ENCODE assay signal across 8 cellular contexts in the genomic region with DNA sequence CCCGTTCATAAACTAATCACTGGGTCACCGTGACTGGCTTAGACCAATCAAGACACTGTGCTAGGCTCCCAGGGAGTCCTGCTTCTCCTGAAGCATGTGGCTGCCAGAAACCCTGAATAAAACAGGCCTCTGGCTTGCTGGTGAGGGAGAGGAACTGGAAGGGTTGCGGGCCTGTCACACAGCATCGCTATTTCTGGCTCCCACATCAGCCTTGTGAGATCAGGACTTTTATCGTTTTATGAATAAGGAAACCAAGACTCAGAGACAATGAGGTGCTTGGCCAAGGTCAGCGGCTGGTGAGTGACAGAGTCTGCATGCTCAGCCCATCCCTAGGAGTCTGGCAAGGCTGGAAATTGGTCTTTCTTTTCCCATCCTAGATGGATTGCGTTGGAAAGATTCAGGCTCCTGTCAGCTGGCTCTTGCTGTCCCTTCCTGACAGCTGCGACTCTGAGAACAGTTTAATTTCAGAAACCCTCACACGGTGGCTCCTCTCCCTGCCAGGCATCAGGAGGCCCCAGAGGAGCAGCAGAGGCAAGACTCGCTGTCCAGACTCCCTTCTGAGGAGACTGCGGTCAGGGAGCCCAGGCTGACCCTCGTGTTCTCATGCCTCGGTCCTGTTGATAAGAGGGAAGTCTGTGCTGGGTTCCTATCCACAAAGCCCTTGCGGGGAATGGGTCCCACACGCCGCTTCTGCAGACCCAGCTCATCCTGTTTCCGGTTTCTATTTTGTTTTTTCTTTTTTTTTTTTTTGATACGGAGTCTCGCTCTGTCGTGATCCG.
DNase-seq lines count a peak whose midpoint lies in the region; ATAC-seq and TF ChIP-seq lines count a peak whose summit lies in the region.

No MANE protein-coding gene starts in this region.

- CTCF ChIA-PET in activated naive CD4-positive, alpha-beta T cell treated with anti-CD3 and anti-CD28 coated beads for 36 hours (lab: Charles Lee), result interaction anchor here (0.7 to 1.5 kb wide), 3 partner anchors 9 to 61 kb away, joined by 4 to 7 read pairs (median 5); no protein-coding TSS in a partner anchor

- peak overlapping the region; percentile 39 for H3K4me3 ChIP-seq in upper lobe of right lung

- peak overlapping the region; percentile 80 for H3K27ac Mint-ChIP-seq in activated naive CD4-positive, alpha-beta T cell treated with anti-CD3 and anti-CD28 coated beads for 36 hours

- H3K36me3 Mint-ChIP-seq in activated naive CD4-positive, alpha-beta T cell treated with anti-CD3 and anti-CD28 coated beads for 36 hours (ENCODE audit: low read depth), result no peaks in the 10 kb centered on the region
- no peaks in the 10 kb centered on the region for H3K36me3 Mint-ChIP-seq in activated T-cell treated with anti-CD3 and anti-CD28 coated beads, Interleukin-2, amount 50 U/mL, for 4 hours (ENCODE audit: insufficient read depth)

- no peaks in the 10 kb centered on the region for H3K9me3 ChIP-seq in upper lobe of right lung

- TF ChIP-seq CTCF in upper lobe of right lung (IDR thresholded peaks at IDR 0.05), result no peak

- DNase-seq in activated naive CD4-positive, alpha-beta T cell treated with anti-CD3 and anti-CD28 coated beads for 36 hours, result peak; percentile 70
- no peak for DNase-seq in activated naive CD4-positive, alpha-beta T cell (lab: John Stamatoyannopoulos, UW)
- DNase-seq in activated T-cell treated with anti-CD3 and anti-CD28 coated beads, Interleukin-2, amount 50 U/mL, for 4 hours, result no peak
- peak; percentile 51 to 55 for DNase-seq in left colon
- no peak for DNase-seq in upper lobe of right lung
- DNase-seq in NCI-H2196 treated with DMSO at 0.1 percent for 48 hours (lab: John Stamatoyannopoulos, UW; ENCODE audit: unreplicated experiment), result no peak
- DNase-seq in NCI-H1105 treated with DMSO at 0.1 percent for 48 hours (lab: John Stamatoyannopoulos, UW), result no peak

- intact Hi-C loops in activated naive CD4-positive, alpha-beta T cell treated with anti-CD3 and anti-CD28 coated beads for 36 hours (cut with micrococcal nuclease), result loop anchor here (1.0 to 5.0 kb wide), 9 partner anchors 9 to 317 kb away; a partner anchor contains a TSS
- intact Hi-C loops in left colon (cut with DNase I, micrococcal nuclease) (no loop called here), upper lobe of right lung (cut with DNase I) (no loop called here)

- peaks cover 45% of the 10 kb centered on the region for H3K4me1 Mint-ChIP-seq in activated naive CD4-positive, alpha-beta T cell treated with anti-CD3 and anti-CD28 coated beads for 36 hours (ENCODE audit: low read depth)
- peaks cover 49% of the 10 kb centered on the region for H3K4me1 Mint-ChIP-seq in activated T-cell treated with anti-CD3 and anti-CD28 coated beads, Interleukin-2, amount 50 U/mL, for 4 hours (ENCODE audit: low read depth)

- ATAC-seq in activated T-cell treated with anti-CD3 and anti-CD28 coated beads, Interleukin-2, amount 50 U/mL, for 4 hours, result peak; percentile 38 to 60
- ATAC-seq in left colon, result peak; percentile 86
- ATAC-seq in upper lobe of right lung, result peak; percentile 20
- ATAC-seq in GM18867 (IDR thresholded peaks at IDR 0.05; ENCODE audit: unreplicated experiment), result no peak

- H3K4me1 ChIP-seq in upper lobe of right lung, result peaks cover 8% of the 10 kb centered on the region

- no peaks in the 10 kb centered on the region for H3K27me3 Mint-ChIP-seq in activated naive CD4-positive, alpha-beta T cell treated with anti-CD3 and anti-CD28 coated beads for 36 hours (ENCODE audit: low read depth)
- H3K27me3 Mint-ChIP-seq in activated T-cell treated with anti-CD3 and anti-CD28 coated beads, Interleukin-2, amount 50 U/mL, for 4 hours (ENCODE audit: low read depth), result no peaks in the 10 kb centered on the region

- H3K4me3 Mint-ChIP-seq in activated naive CD4-positive, alpha-beta T cell treated with anti-CD3 and anti-CD28 coated beads for 36 hours, result peak overlapping the region; percentile 65
- H3K4me3 Mint-ChIP-seq in activated T-cell treated with anti-CD3 and anti-CD28 coated beads, Interleukin-2, amount 50 U/mL, for 4 hours, result peak overlapping the region; percentile 77

- peaks cover 12% of the 10 kb centered on the region for H3K9me3 Mint-ChIP-seq in activated naive CD4-positive, alpha-beta T cell treated with anti-CD3 and anti-CD28 coated beads for 36 hours
- peaks cover 11% of the 10 kb centered on the region for H3K9me3 Mint-ChIP-seq in activated T-cell treated with anti-CD3 and anti-CD28 coated beads, Interleukin-2, amount 50 U/mL, for 4 hours

- H3K36me3 ChIP-seq in upper lobe of right lung, result no peaks in the 10 kb centered on the region

- peak overlapping the region; percentile 69 for H3K27ac ChIP-seq in upper lobe of right lung

- no peaks in the 10 kb centered on the region for H3K27me3 ChIP-seq in upper lobe of right lung

Comparison
In these comparisons a context has a peak if more than half of its experiments do, and no peak if none do; other contexts are left out.
1. DNase-seq: peak in activated naive CD4-positive, alpha-beta T cell treated with anti-CD3 and anti-CD28 coated beads for 36 hours (single experiment) and left colon (2 of 2); none in activated naive CD4-positive, alpha-beta T cell (0 of 4), activated T-cell treated with anti-CD3 and anti-CD28 coated beads, Interleukin-2, amount 50 U/mL, for 4 hours (single experiment), upper lobe of right lung (single experiment), NCI-H2196 treated with DMSO at 0.1 percent for 48 hours (single experiment) and NCI-H1105 treated with DMSO at 0.1 percent for 48 hours (single experiment).